ENCODE assay signal across 14 cellular contexts in genomic region chr14:73549889-73550524, GRCh38. TPM values are rescaled to one million over a fixed set of nuclear protein-coding genes. Genes with fewer than 3 reads are reported as not detected.
DNase-seq lines count a peak whose midpoint lies in the region; ATAC-seq, FAIRE-seq and TF ChIP-seq lines count a peak whose summit lies in the region.
"Not testable (repeated sequence)": the region's sequence is repeated elsewhere in the genome, so short reads cannot be mapped to it uniquely, and the experiment has no call there.
"Had no signal": no experiment of that assay in that cellular context is flagged by ENCODE, and none has a peak within 500 bp of the region (broad histone marks: within the 10 kb centered on the region; RNA-seq: fewer than 3 reads in every experiment).

No MANE protein-coding gene starts in this region.

- ATAC-seq in A549 (peak; percentile 33 to 52; a peak in 3 of 6 replicates), HG02610 (IDR thresholded peaks at IDR 0.05; ENCODE audit: unreplicated experiment) (peak; percentile 51), GM12878 (peak; percentile 96), naive B cell (ENCODE audit: low read depth in 2 of 2) (peak; percentile 84 to 95)
- peak; percentile 94 to 98 for ATAC-seq in stimulated activated naive B cell treated with anti-CD40 and anti-IgM and Interleukin-4, amounts not matched to agents 10 μg/mL and 1 μg/mL and 100 μg/mL, for 72 hours (replicated peaks)

- H3K4me1 ChIP-seq in A549; GM12878 (ENCODE audit: control insufficient read depth, insufficient read depth, low read length); liver (ENCODE audit: control insufficient read depth in 4 of 4, insufficient read depth in 4 of 4, low read length in 3 of 4): not testable (repeated sequence)

- H3K36me3 ChIP-seq in GM12878 (ENCODE audit: control insufficient read depth in 2 of 2, insufficient read depth in 2 of 2, low read length in 1 of 2); liver (ENCODE audit: control insufficient read depth in 4 of 4, insufficient read depth in 3 of 4, low read depth in 1 of 4, low read length in 3 of 4): not testable (repeated sequence)

- not testable (repeated sequence) for TF ChIP-seq POLR2A in A549 (IDR thresholded peaks at IDR 0.05; ENCODE audit: low read length); GM12892 (IDR thresholded peaks at IDR 0.05; ENCODE audit: low read depth, low read length); GM12878 (IDR thresholded peaks at IDR 0.05; ENCODE audit: low read depth, low read length)

- not testable (repeated sequence) for H3K27ac ChIP-seq in A549; GM12878 (ENCODE audit: control insufficient read depth, insufficient read depth)
- peak overlapping the region in 1 of 2 donors; percentile 31 for H3K27ac ChIP-seq in liver (ENCODE audit: low read depth in 1 of 2, low read length in 2 of 2)

- intact Hi-C loops in GM12878 (cut with micrococcal nuclease; ENCODE audit: unreplicated experiment): not testable (repeated sequence)

- not testable (repeated sequence) for H3K4me3 Mint-ChIP-seq in naive B cell; stimulated activated naive B cell treated with anti-CD40 and anti-IgM and Interleukin-4, amounts not matched to agents 10 μg/mL and 1 μg/mL and 100 μg/mL, for 72 hours

- RAD21 ChIA-PET in GM12878 (lab: Charles Lee; ENCODE audit: unreplicated experiment): not testable (repeated sequence)

- H3K9ac ChIP-seq in GM12878 (ENCODE audit: control insufficient read depth, insufficient read depth, low read length); liver (ENCODE audit: low read depth in 1 of 2, low read length in 2 of 2): not testable (repeated sequence)

- POLR2A ChIA-PET in A549 (lab: Yijun Ruan, JAX); GM12878 (lab: Charles Lee): not testable (repeated sequence)

- not testable (repeated sequence) for H3K4me2 ChIP-seq in A549; GM12878 (ENCODE audit: control insufficient read depth, insufficient read depth)

- not testable (repeated sequence) for BruUV-seq in GM12878 (replicated peaks; lab: Mats Ljungman, UMichigan)

- not testable (repeated sequence) for TF ChIP-seq EP300 in A549 (IDR thresholded peaks at IDR 0.05); GM12878 (IDR thresholded peaks at IDR 0.05; ENCODE audit: borderline replicate concordance in 1 of 2, control insufficient read depth in 1 of 2, low read depth in 2 of 2, low read length in 2 of 2)

- WGBS in A549 (ENCODE audit: missing lambda C conversion rate): 86% methylated on average over 5 of the region's 6 CpGs
- WGBS in GM12878 (ENCODE audit: insufficient coverage, insufficient replicate concordance, low lambda C conversion rate, missing lambda C conversion rate): 0% methylated on average over 3 of the region's 6 CpGs
- WGBS in liver: 35% methylated on average over 5 of the region's 6 CpGs

- TF ChIP-seq CTCF in A549 (IDR thresholded peaks at IDR 0.05); GM12878 (IDR thresholded peaks at IDR 0.05 in 2 of 3, conservative IDR thresholded peaks at IDR 0.05 in 1 of 3; ENCODE audit: control insufficient read depth in 2 of 3, extremely low read depth in 1 of 3, insufficient read depth in 1 of 3, low read depth in 3 of 3, low read length in 3 of 3); liver (IDR thresholded peaks at IDR 0.05; ENCODE audit: low read depth, low read length, missing input control): not testable (repeated sequence)

- not testable (repeated sequence) for DNase-seq in A549 (ENCODE audit: low read depth in 1 of 2, low spot score in 1 of 2); GM12892 (ENCODE audit: insufficient read length); GM12878 (ENCODE audit: low read depth, low spot score); naive B cell; stimulated activated naive B cell treated with anti-CD40 and anti-IgM and Interleukin-4, amounts not matched to agents 10 μg/mL and 1 μg/mL and 100 μg/mL, for 72 hours
- DNase-seq in kidney tubule cell (ENCODE audit: low spot score): peak; percentile 34

- SMC1A ChIA-PET in GM12878 (lab: Charles Lee; ENCODE audit: uncharacterized antibody, unreplicated experiment): not testable (repeated sequence)

- H3K9me3 Mint-ChIP-seq in naive B cell; stimulated activated naive B cell treated with anti-CD40 and anti-IgM and Interleukin-4, amounts not matched to agents 10 μg/mL and 1 μg/mL and 100 μg/mL, for 72 hours: not testable (repeated sequence)

- TF ChIP-seq RAD21 in A549 (conservative IDR thresholded peaks at IDR 0.05 in 1 of 2, IDR thresholded peaks at IDR 0.05 in 1 of 2); GM12878 (IDR thresholded peaks at IDR 0.05; ENCODE audit: insufficient read depth, low read depth, low read length); liver (IDR thresholded peaks at IDR 0.05): not testable (repeated sequence)

- H2AFZ ChIP-seq in GM12878 (ENCODE audit: control insufficient read depth, low read depth, low read length): not testable (repeated sequence)

- H4K20me1 ChIP-seq in GM12878 (ENCODE audit: control insufficient read depth, insufficient read depth): not testable (repeated sequence)

- in situ Hi-C loops in GM12878 (cut with MboI): not testable (repeated sequence)

- H3K27ac Mint-ChIP-seq in naive B cell; stimulated activated naive B cell treated with anti-CD40 and anti-IgM and Interleukin-4, amounts not matched to agents 10 μg/mL and 1 μg/mL and 100 μg/mL, for 72 hours: not testable (repeated sequence)

- not testable (repeated sequence) for H3K4me1 Mint-ChIP-seq in naive B cell; stimulated activated naive B cell treated with anti-CD40 and anti-IgM and Interleukin-4, amounts not matched to agents 10 μg/mL and 1 μg/mL and 100 μg/mL, for 72 hours

- not testable (repeated sequence) for H3K27me3 ChIP-seq in GM12878 (replicated peaks in 1 of 2; ENCODE audit: control insufficient read depth in 2 of 2, insufficient read depth in 2 of 2, low read length in 1 of 2); liver (ENCODE audit: control insufficient read depth in 4 of 4, insufficient read depth in 4 of 4, low read length in 3 of 4)

- not testable (repeated sequence) for FAIRE-seq in A549 (lab: Jason Lieb, UNC)
- FAIRE-seq in GM12892 (lab: Jason Lieb, UNC) (peak; percentile 97), GM12878 (lab: Jason Lieb, UNC) (peak; percentile 84)

- CTCF ChIA-PET in A549 (lab: Yijun Ruan, JAX); GM12878 (lab: Yijun Ruan, JAX): not testable (repeated sequence)

- not testable (repeated sequence) for H3K4me3 ChIP-seq in A549; GM12878; liver (ENCODE audit: low read depth in 1 of 3, low read length in 3 of 3)

- H3K27me3 Mint-ChIP-seq in naive B cell; stimulated activated naive B cell treated with anti-CD40 and anti-IgM and Interleukin-4, amounts not matched to agents 10 μg/mL and 1 μg/mL and 100 μg/mL, for 72 hours: not testable (repeated sequence)

- H3K9me3 ChIP-seq in A549; GM12878 (replicated peaks; ENCODE audit: control insufficient read depth, insufficient read depth, low read length); liver (ENCODE audit: control insufficient read depth in 4 of 4, low read length in 3 of 4): not testable (repeated sequence)

- not testable (repeated sequence) for H3K79me2 ChIP-seq in GM12878 (ENCODE audit: control insufficient read depth, insufficient read depth, low read length)

- not testable (repeated sequence) for H3K36me3 Mint-ChIP-seq in naive B cell; stimulated activated naive B cell treated with anti-CD40 and anti-IgM and Interleukin-4, amounts not matched to agents 10 μg/mL and 1 μg/mL and 100 μg/mL, for 72 hours

RNA-seq across cellular contexts. Expression of gene HEATR4, which starts 8.7 kb away (rescaled TPM):
- 0.06 and 0.15 TPM in 2 replicates for polyA plus RNA-seq in A549 (2011; rRNA removed)
- polyA plus RNA-seq in A549 (2012; cell fraction: cytosol; rRNA removed): 0.01 TPM in 1 of 2 replicates, not detected in the other
- not detected in 2 replicates for polyA plus RNA-seq in A549 (2012; cell fraction: nucleus; rRNA removed)
- polyA plus RNA-seq in A549 (2017; fragmentation: RNase III; extraction: RNeasy Plus Mini Kit Qiagen cat#74134 plus additional on column Dnase treatment): 0.09 TPM in 1 of 3 replicates, not detected in the others
- polyA minus RNA-seq in A549 (2011; rRNA and poly(A)+ RNA removed): 0.08 and 0.24 TPM in 2 replicates
- polyA plus RNA-seq in GM12892 (2012; ENCODE audit: missing spikeins): 0.15 TPM
- total RNA-seq in GM12878 (2013; cell fraction: nucleolus; rRNA removed): 0.10 TPM in 1 of 2 replicates, not detected in the other
- not detected in 2 replicates for total RNA-seq in GM12878 (2014; rRNA removed)
- not detected in 2 replicates for total RNA-seq in GM12878 (2014; rRNA removed; fragmentation: Illumina TruSeq; extraction: Trizol)
- not detected in 2 replicates for total RNA-seq in GM12878 (2021)
- polyA plus RNA-seq in GM12878 (2011; ENCODE audit: low read depth): not detected
- polyA plus RNA-seq in GM12878 (2011; rRNA removed): 0.10 and 0.23 TPM in 2 replicates
- polyA plus RNA-seq in GM12878 (2011; cell fraction: cytosol; rRNA removed): not detected in 2 replicates
- 0.04 TPM in 1 of 2 replicates, not detected in the other for polyA plus RNA-seq in GM12878 (2011; cell fraction: nucleus; rRNA removed)
- polyA plus RNA-seq in GM12878 (2012): 0.10 TPM in 1 of 2 replicates, not detected in the other
- not detected in 2 replicates for polyA plus RNA-seq in GM12878 (2014; fragmentation: Illumina TruSeq; extraction: Trizol)
- under 1 TPM; 0.03 to 0.13 TPM for polyA plus RNA-seq in GM12878 (2014; fragmentation: Nextera tagmentation; extraction: Ambion mirVana)
- polyA plus RNA-seq in GM12878 (2014; rRNA removed): not detected in 2 replicates
- under 1 TPM in 1 of 2 experiments, not detected in 1; 0.17 TPM for polyA plus RNA-seq in GM12878 (2016; fragmentation: Nextera tagmentation; extraction: Ambion mirVana)
- polyA minus RNA-seq in GM12878 (2011; rRNA and poly(A)+ RNA removed): not detected in 2 replicates
- polyA minus RNA-seq in GM12878 (2011; cell fraction: cytosol; rRNA and poly(A)+ RNA removed): not detected in 2 replicates
- polyA minus RNA-seq in GM12878 (2011; cell fraction: nucleus; rRNA and poly(A)+ RNA removed): not detected in 2 replicates
- 1 to 10 TPM in 1 of 2 donors, not detected in 1; 1.2 TPM for total RNA-seq in liver
- polyA plus RNA-seq in liver: under 1 TPM; 0.15 to 0.74 TPM
- under 1 TPM in 4 of 6 donors, not detected in 2; 0.19 to 0.60 (median 0.27) TPM for polyA plus RNA-seq in naive B cell (ENCODE audit: low read depth in 6 of 6)
- total RNA-seq: A673; Calu3; CD8-positive, alpha-beta T cell; G401; HT1080 had no signal
- polyA plus RNA-seq: AG04450 had no signal

RNA-seq across cellular contexts. Expression of gene ACOT1, which starts 13.1 kb away (rescaled TPM):
- polyA plus RNA-seq in A549 (2011; rRNA removed) (7.7 and 9.0 TPM in 2 replicates), A549 (2017; fragmentation: RNase III; extraction: RNeasy Plus Mini Kit Qiagen cat#74134 plus additional on column Dnase treatment) (5.3 to 8.0 TPM (median 7.5 TPM) in 3 replicates), GM12878 (2011; rRNA removed) (1.1 and 2.1 TPM in 2 replicates), GM12878 (2014; fragmentation: Illumina TruSeq; extraction: Trizol) (4.1 and 6.1 TPM in 2 replicates), GM12878 (2014; fragmentation: Nextera tagmentation; extraction: Ambion mirVana) (1 to 10 TPM; 3.2 to 4.6 TPM), GM12878 (2014; rRNA removed) (2.3 TPM in 2 replicates), GM12878 (2016; fragmentation: Nextera tagmentation; extraction: Ambion mirVana) (1 to 10 TPM; 3.1 to 3.2 TPM), liver (10 to 100 TPM; 34.9 to 42.3 TPM), naive B cell (ENCODE audit: low read depth in 6 of 6) (1 to 10 TPM; 1.4 to 4.0 (median 2.1) TPM)
- 6.5 TPM in 2 replicates for polyA plus RNA-seq in A549 (2012; cell fraction: cytosol; rRNA removed)
- polyA plus RNA-seq in A549 (2012; cell fraction: nucleus; rRNA removed): 7.8 and 8.5 TPM in 2 replicates
- 8.8 and 9.4 TPM in 2 replicates for polyA minus RNA-seq in A549 (2011; rRNA and poly(A)+ RNA removed)
- polyA plus RNA-seq in GM12892 (2012; ENCODE audit: missing spikeins): 2.9 TPM
- total RNA-seq in GM12878 (2013; cell fraction: nucleolus; rRNA removed): 0.67 and 2.3 TPM in 2 replicates
- total RNA-seq in GM12878 (2014; rRNA removed) (2.2 and 3.3 TPM in 2 replicates), GM12878 (2014; rRNA removed; fragmentation: Illumina TruSeq; extraction: Trizol) (2.9 and 3.0 TPM in 2 replicates), GM12878 (2021) (4.5 and 5.4 TPM in 2 replicates), liver (10 to 100 TPM in 1 of 2 donors, 1 to 10 TPM in 1; 2.7 to 59.6 TPM)
- polyA plus RNA-seq in GM12878 (2011; ENCODE audit: low read depth): 1.4 TPM
- 1.7 and 1.9 TPM in 2 replicates for polyA plus RNA-seq in GM12878 (2011; cell fraction: cytosol; rRNA removed)
- 0.66 and 1.2 TPM in 2 replicates for polyA plus RNA-seq in GM12878 (2011; cell fraction: nucleus; rRNA removed)
- 1.2 and 1.3 TPM in 2 replicates for polyA plus RNA-seq in GM12878 (2012)
- 1.5 TPM in 2 replicates for polyA minus RNA-seq in GM12878 (2011; rRNA and poly(A)+ RNA removed)
- not detected in 2 replicates for polyA minus RNA-seq in GM12878 (2011; cell fraction: cytosol; rRNA and poly(A)+ RNA removed)
- not detected in 2 replicates for polyA minus RNA-seq in GM12878 (2011; cell fraction: nucleus; rRNA and poly(A)+ RNA removed)
- total RNA-seq: G401, HT1080 had no signal

RNA-seq across cellular contexts. Expression of gene ACOT2, which starts 19.0 kb away (rescaled TPM):
- polyA plus RNA-seq in A549 (2011; rRNA removed): 59.5 and 61.6 TPM in 2 replicates
- polyA plus RNA-seq in A549 (2012; cell fraction: cytosol; rRNA removed): 75.4 and 88.1 TPM in 2 replicates
- 115 and 143 TPM in 2 replicates for polyA plus RNA-seq in A549 (2012; cell fraction: nucleus; rRNA removed)
- 59.6 to 64.8 TPM (median 64.6 TPM) in 3 replicates for polyA plus RNA-seq in A549 (2017; fragmentation: RNase III; extraction: RNeasy Plus Mini Kit Qiagen cat#74134 plus additional on column Dnase treatment)
- polyA minus RNA-seq in A549 (2011; rRNA and poly(A)+ RNA removed): 29.0 and 29.4 TPM in 2 replicates
- polyA plus RNA-seq in GM12892 (2012; ENCODE audit: missing spikeins): 20.4 TPM
- total RNA-seq in GM12878 (2013; cell fraction: nucleolus; rRNA removed): 10.0 and 10.3 TPM in 2 replicates
- 41.9 and 43.7 TPM in 2 replicates for total RNA-seq in GM12878 (2014; rRNA removed)
- 12.1 and 12.2 TPM in 2 replicates for total RNA-seq in GM12878 (2014; rRNA removed; fragmentation: Illumina TruSeq; extraction: Trizol)
- total RNA-seq in GM12878 (2021): 32.3 and 32.4 TPM in 2 replicates
- 12.7 TPM for polyA plus RNA-seq in GM12878 (2011; ENCODE audit: low read depth)
- polyA plus RNA-seq in GM12878 (2011; rRNA removed): 6.1 and 9.7 TPM in 2 replicates
- polyA plus RNA-seq in GM12878 (2011; cell fraction: cytosol; rRNA removed): 17.7 and 18.8 TPM in 2 replicates
- polyA plus RNA-seq in GM12878 (2011; cell fraction: nucleus; rRNA removed): 13.2 and 17.2 TPM in 2 replicates
- polyA plus RNA-seq in GM12878 (2012): 16.5 and 17.7 TPM in 2 replicates
- 10.6 and 13.4 TPM in 2 replicates for polyA plus RNA-seq in GM12878 (2014; fragmentation: Illumina TruSeq; extraction: Trizol)
- polyA plus RNA-seq in GM12878 (2014; fragmentation: Nextera tagmentation; extraction: Ambion mirVana): 10 to 100 TPM in 1 of 2 experiments, 1 to 10 TPM in 1; 9.6 to 12.3 TPM
- 35.9 and 38.7 TPM in 2 replicates for polyA plus RNA-seq in GM12878 (2014; rRNA removed)
- polyA plus RNA-seq in GM12878 (2016; fragmentation: Nextera tagmentation; extraction: Ambion mirVana): 10 to 100 TPM; 33.7 to 33.9 TPM
- polyA minus RNA-seq in GM12878 (2011; rRNA and poly(A)+ RNA removed): 3.8 and 7.8 TPM in 2 replicates
- 2.1 and 3.5 TPM in 2 replicates for polyA minus RNA-seq in GM12878 (2011; cell fraction: cytosol; rRNA and poly(A)+ RNA removed)
- polyA minus RNA-seq in GM12878 (2011; cell fraction: nucleus; rRNA and poly(A)+ RNA removed): 1.6 and 3.2 TPM in 2 replicates
- 100 to 1,000 TPM in 1 of 2 donors, 10 to 100 TPM in 1; 51.2 to 189 TPM for total RNA-seq in liver
- 100 to 1,000 TPM; 145 to 157 TPM for polyA plus RNA-seq in liver
- polyA plus RNA-seq in naive B cell (ENCODE audit: low read depth in 6 of 6): 10 to 100 TPM; 12.9 to 30.9 (median 23.6) TPM

RNA-seq across cellular contexts. Expression of gene ACOT4, which starts 41.7 kb away (rescaled TPM):
- polyA plus RNA-seq in A549 (2011; rRNA removed) (2.7 and 3.4 TPM in 2 replicates), A549 (2017; fragmentation: RNase III; extraction: RNeasy Plus Mini Kit Qiagen cat#74134 plus additional on column Dnase treatment) (1.6 TPM in 3 replicates), GM12878 (2011; rRNA removed) (1.4 and 1.8 TPM in 2 replicates), GM12878 (2014; fragmentation: Illumina TruSeq; extraction: Trizol) (1.8 and 2.1 TPM in 2 replicates), GM12878 (2014; fragmentation: Nextera tagmentation; extraction: Ambion mirVana) (under 1 TPM; 0.68 to 0.86 TPM), GM12878 (2014; rRNA removed) (2.9 and 3.3 TPM in 2 replicates), GM12878 (2016; fragmentation: Nextera tagmentation; extraction: Ambion mirVana) (1 to 10 TPM; 2.2 to 2.9 TPM), liver (10 to 100 TPM in 1 of 2 donors, 1 to 10 TPM in 1; 8.9 to 12.6 TPM), naive B cell (ENCODE audit: low read depth in 6 of 6) (under 1 TPM in 4 of 6 donors, not detected in 2; 0.10 to 0.61 (median 0.35) TPM)
- 1.3 and 1.9 TPM in 2 replicates for polyA plus RNA-seq in A549 (2012; cell fraction: cytosol; rRNA removed)
- polyA plus RNA-seq in A549 (2012; cell fraction: nucleus; rRNA removed): 1.2 and 1.5 TPM in 2 replicates
- 1.4 and 1.7 TPM in 2 replicates for polyA minus RNA-seq in A549 (2011; rRNA and poly(A)+ RNA removed)
- polyA plus RNA-seq in GM12892 (2012; ENCODE audit: missing spikeins): 2.8 TPM
- 1.4 and 2.1 TPM in 2 replicates for total RNA-seq in GM12878 (2013; cell fraction: nucleolus; rRNA removed)
- total RNA-seq in GM12878 (2014; rRNA removed) (3.5 and 3.8 TPM in 2 replicates), GM12878 (2014; rRNA removed; fragmentation: Illumina TruSeq; extraction: Trizol) (2.0 and 2.1 TPM in 2 replicates), GM12878 (2021) (1.9 and 2.2 TPM in 2 replicates), liver (10 to 100 TPM in 1 of 2 donors, 1 to 10 TPM in 1; 2.5 to 12.9 TPM)
- polyA plus RNA-seq in GM12878 (2011; ENCODE audit: low read depth): 0.33 TPM
- polyA plus RNA-seq in GM12878 (2011; cell fraction: cytosol; rRNA removed): 1.8 and 1.9 TPM in 2 replicates
- 1.2 and 1.4 TPM in 2 replicates for polyA plus RNA-seq in GM12878 (2011; cell fraction: nucleus; rRNA removed)
- polyA plus RNA-seq in GM12878 (2012): 0.58 and 0.76 TPM in 2 replicates
- 0.80 and 1.0 TPM in 2 replicates for polyA minus RNA-seq in GM12878 (2011; rRNA and poly(A)+ RNA removed)
- polyA minus RNA-seq in GM12878 (2011; cell fraction: cytosol; rRNA and poly(A)+ RNA removed): 0.52 TPM in 1 of 2 replicates, not detected in the other
- polyA minus RNA-seq in GM12878 (2011; cell fraction: nucleus; rRNA and poly(A)+ RNA removed): 0.73 and 0.86 TPM in 2 replicates
- total RNA-seq: G401, HT1080 had no signal

RNA-seq across cellular contexts. Expression of gene RIOX1, which starts 59.3 kb away (rescaled TPM):
- polyA plus RNA-seq in A549 (2011; rRNA removed) (11.4 and 11.9 TPM in 2 replicates), A549 (2017; fragmentation: RNase III; extraction: RNeasy Plus Mini Kit Qiagen cat#74134 plus additional on column Dnase treatment) (16.5 to 17.5 TPM (median 17.1 TPM) in 3 replicates), GM12878 (2011; rRNA removed) (11.6 and 15.9 TPM in 2 replicates), GM12878 (2014; fragmentation: Illumina TruSeq; extraction: Trizol) (16.4 and 16.7 TPM in 2 replicates), GM12878 (2014; fragmentation: Nextera tagmentation; extraction: Ambion mirVana) (1 to 10 TPM; 7.8 to 8.9 TPM), GM12878 (2014; rRNA removed) (31.6 and 34.0 TPM in 2 replicates), GM12878 (2016; fragmentation: Nextera tagmentation; extraction: Ambion mirVana) (10 to 100 TPM; 18.6 to 20.7 TPM), liver (1 to 10 TPM; 3.0 to 5.8 TPM), naive B cell (ENCODE audit: low read depth in 6 of 6) (10 to 100 TPM; 13.2 to 23.8 (median 20.1) TPM)
- polyA plus RNA-seq in A549 (2012; cell fraction: cytosol; rRNA removed): 16.2 and 22.3 TPM in 2 replicates
- 18.7 and 24.0 TPM in 2 replicates for polyA plus RNA-seq in A549 (2012; cell fraction: nucleus; rRNA removed)
- 20.1 and 21.5 TPM in 2 replicates for polyA minus RNA-seq in A549 (2011; rRNA and poly(A)+ RNA removed)
- 11.6 TPM for polyA plus RNA-seq in GM12892 (2012; ENCODE audit: missing spikeins)
- total RNA-seq in GM12878 (2013; cell fraction: nucleolus; rRNA removed): 26.5 and 39.2 TPM in 2 replicates
- total RNA-seq in GM12878 (2014; rRNA removed) (31.7 and 33.6 TPM in 2 replicates), GM12878 (2014; rRNA removed; fragmentation: Illumina TruSeq; extraction: Trizol) (17.9 and 19.4 TPM in 2 replicates), GM12878 (2021) (33.7 and 34.3 TPM in 2 replicates), liver (10 to 100 TPM in 1 of 2 donors, 1 to 10 TPM in 1; 7.4 to 11.0 TPM)
- polyA plus RNA-seq in GM12878 (2011; ENCODE audit: low read depth): 7.5 TPM
- 19.3 and 29.4 TPM in 2 replicates for polyA plus RNA-seq in GM12878 (2011; cell fraction: cytosol; rRNA removed)
- 17.4 and 20.7 TPM in 2 replicates for polyA plus RNA-seq in GM12878 (2011; cell fraction: nucleus; rRNA removed)
- 13.8 and 16.0 TPM in 2 replicates for polyA plus RNA-seq in GM12878 (2012)
- 20.8 and 31.6 TPM in 2 replicates for polyA minus RNA-seq in GM12878 (2011; rRNA and poly(A)+ RNA removed)
- 14.7 and 15.5 TPM in 2 replicates for polyA minus RNA-seq in GM12878 (2011; cell fraction: cytosol; rRNA and poly(A)+ RNA removed)
- polyA minus RNA-seq in GM12878 (2011; cell fraction: nucleus; rRNA and poly(A)+ RNA removed): 22.1 and 38.0 TPM in 2 replicates

Comparison
In these comparisons a context has a peak if more than half of its experiments do, and no peak if none do; other contexts are left out.
1. ATAC-seq: peak in every context shown above with its lines; median percentile 96 in GM12878; 96 in stimulated activated naive B cell treated with anti-CD40 and anti-IgM and Interleukin-4, amounts not matched to agents 10 μg/mL and 1 μg/mL and 100 μg/mL, for 72 hours; 90 in naive B cell; 51 in HG02610; 42 in A549.